ENCODE assay signal across 12 cellular contexts in genomic region chr1:12272770-12273169, GRCh38. TPM values are rescaled to one million over a fixed set of nuclear protein-coding genes. Genes with fewer than 3 reads are reported as not detected.
DNase-seq lines count a peak whose midpoint lies in the region; ATAC-seq and TF ChIP-seq lines count a peak whose summit lies in the region.
"Had no signal": no experiment of that assay in that cellular context is flagged by ENCODE, and none has a peak within 500 bp of the region (broad histone marks: within the 10 kb centered on the region; RNA-seq: fewer than 3 reads in every experiment).

No MANE protein-coding gene starts in this region.

- H3K27ac ChIP-seq in PC-3 (ENCODE audit: low read length) (no peak overlapping the region), stomach (no peak overlapping the region), neuronal stem cell (replicated peaks; ENCODE audit: low read length) (no peak overlapping the region)
- H3K27ac ChIP-seq: C4-2B had no signal

- no peak overlapping the region for H3K4me2 ChIP-seq in PC-3 (ENCODE audit: low read length)
- no peak overlapping the region for H3K4me2 ChIP-seq in neuronal stem cell (ENCODE audit: insufficient read depth, low read length, poor library complexity, severe bottlenecking)

- no peaks in the 10 kb centered on the region for H3K79me1 ChIP-seq in neuronal stem cell (ENCODE audit: low read depth, low read length)

- no peak overlapping the region for H3K4ac ChIP-seq in neuronal stem cell (ENCODE audit: low read length)

- WGBS in stomach, 5 donors = 61 to 78% (median 64%) methylated on average over 6 of the region's 6 CpGs
- WGBS in neuronal stem cell (ENCODE audit: extremely low coverage in 2 of 2, insufficient read length in 2 of 2, insufficient replicate concordance in 1 of 2), 2 donors = no CpG with 5 or more reads among the region's 6 CpGs

- H4K8ac ChIP-seq in neuronal stem cell (ENCODE audit: low read depth, low read length) = no peak overlapping the region

- ATAC-seq in PC-3 (peak; percentile 82), left colon (peak; percentile 41), GM18867 (IDR thresholded peaks at IDR 0.05; ENCODE audit: unreplicated experiment) (no peak)

- H3K9me3 ChIP-seq in PC-3 (ENCODE audit: low read length) = no peaks in the 10 kb centered on the region
- H3K9me3 ChIP-seq in stomach = no peaks in the 10 kb centered on the region
- no peaks in the 10 kb centered on the region for H3K9me3 ChIP-seq in neuronal stem cell (replicated peaks in 1 of 2; ENCODE audit: control insufficient read depth in 2 of 2, insufficient read depth in 1 of 2, low read depth in 1 of 2, low read length in 2 of 2)

- H3F3A ChIP-seq in PC-3 (ENCODE audit: low read length, unreplicated experiment) = no peaks in the 10 kb centered on the region

- no peak overlapping the region for H2AK5ac ChIP-seq in neuronal stem cell (ENCODE audit: low read depth, low read length)

- H3K23ac ChIP-seq in neuronal stem cell (ENCODE audit: low read depth, low read length, poor library complexity) = no peak overlapping the region

- POLR2A ChIA-PET in PC-3 (lab: Charles Lee; ENCODE audit: unreplicated experiment) = interaction anchor here (0.6 kb wide), 1 partner anchor 365 kb away, joined by 3 read pairs; no protein-coding TSS in a partner anchor

- intact Hi-C loops in PC-3 (cut with micrococcal nuclease) = no loop called here
- intact Hi-C loops in left colon (cut with DNase I, micrococcal nuclease) = no loop called here
- intact Hi-C loops in stomach (cut with DNase I; ENCODE audit: low total_unique reads) = no loop called here

- no peaks in the 10 kb centered on the region for H3K9me2 ChIP-seq in PC-3 (replicated peaks; ENCODE audit: low read length)

- no peak overlapping the region for H2BK120ac ChIP-seq in neuronal stem cell (ENCODE audit: low read depth, low read length)

- no peak overlapping the region for H3K18ac ChIP-seq in neuronal stem cell (ENCODE audit: low read length)

- no peak overlapping the region for H3K14ac ChIP-seq in neuronal stem cell (ENCODE audit: low read length)

- no peak overlapping the region for H2BK15ac ChIP-seq in neuronal stem cell (ENCODE audit: low read length)

- H3K4me3 ChIP-seq in PC-3 (ENCODE audit: low read length) (no peak overlapping the region), stomach (no peak overlapping the region), neuronal stem cell (ENCODE audit: low read length in 2 of 2) (no peak overlapping the region)

- H3K9ac ChIP-seq in PC-3 (ENCODE audit: low read length) (no peak overlapping the region), neuronal stem cell (ENCODE audit: low read depth, low read length, poor library complexity) (no peak overlapping the region)

- H2AFZ ChIP-seq in PC-3 (ENCODE audit: low read length) = no peak overlapping the region
- H2AFZ ChIP-seq in neuronal stem cell (ENCODE audit: low read length) = no peak overlapping the region

- peak; percentile 16 for DNase-seq in DMS153 treated with DMSO at 0.1 percent for 48 hours (lab: John Stamatoyannopoulos, UW; ENCODE audit: unreplicated experiment)
- peak; percentile 13 for DNase-seq in NCI-H2081 treated with DMSO at 0.1 percent for 48 hours (lab: John Stamatoyannopoulos, UW)
- peak; percentile 16 for DNase-seq in PC-3
- DNase-seq in left colon = no peak
- DNase-seq in stomach = no peak
- no peak for DNase-seq in neuronal stem cell (ENCODE audit: low spot score)
- DNase-seq: DMS79, H7, MV-4-11, NCI-H446 had no signal

- BruUV-seq in PC-3 (replicated peaks; lab: Mats Ljungman, UMichigan) = no TSS peak

- H3K36me3 ChIP-seq in PC-3 (ENCODE audit: low read depth, low read length) = peaks cover 50% of the 10 kb centered on the region
- peaks cover 77 to 100% (median 99%) of the 10 kb centered on the region in 4 donors for H3K36me3 ChIP-seq in stomach
- H3K36me3 ChIP-seq in neuronal stem cell (replicated peaks in 1 of 2; ENCODE audit: control insufficient read depth in 2 of 2, insufficient read depth in 2 of 2, low read length in 2 of 2) = peaks cover 15 to 83% of the 10 kb centered on the region in 2 donors

- H4K20me1 ChIP-seq in PC-3 (ENCODE audit: low read length) = no peaks in the 10 kb centered on the region

- TF ChIP-seq EP300 in stomach (IDR thresholded peaks at IDR 0.05) = no peak

- H3K79me2 ChIP-seq in PC-3 (ENCODE audit: low read length) = no peaks in the 10 kb centered on the region

- no peak overlapping the region for H2BK5ac ChIP-seq in neuronal stem cell (ENCODE audit: low read length)

- CTCF ChIA-PET in PC-3 (lab: Charles Lee) = interaction anchor here (0.6 kb wide), 1 partner anchor 351 kb away, joined by 3 read pairs; no protein-coding TSS in a partner anchor

- no peaks in the 10 kb centered on the region for H3K4me1 ChIP-seq in PC-3 (ENCODE audit: insufficient read depth, low read length)
- no peaks in the 10 kb centered on the region for H3K4me1 ChIP-seq in stomach
- H3K4me1 ChIP-seq in neuronal stem cell (ENCODE audit: control insufficient read depth in 2 of 2, insufficient read depth in 1 of 2, low read depth in 1 of 2, low read length in 2 of 2) = no peaks in the 10 kb centered on the region

- H2BK12ac ChIP-seq in neuronal stem cell (ENCODE audit: low read length) = no peak overlapping the region

- TF ChIP-seq CTCF in PC-3 (conservative IDR thresholded peaks at IDR 0.05; ENCODE audit: low read depth, low read length) = no peak
- no peak for TF ChIP-seq CTCF in stomach (IDR thresholded peaks at IDR 0.05)

- no peak overlapping the region for H4K91ac ChIP-seq in neuronal stem cell (ENCODE audit: low read depth, low read length, poor library complexity)

- no peaks in the 10 kb centered on the region for H3K27me3 ChIP-seq in PC-3 (ENCODE audit: low read length)
- no peaks in the 10 kb centered on the region for H3K27me3 ChIP-seq in stomach
- no peaks in the 10 kb centered on the region for H3K27me3 ChIP-seq in neuronal stem cell (ENCODE audit: control insufficient read depth in 3 of 3, insufficient read depth in 3 of 3, low read depth in 1 of 3, low read length in 3 of 3)

- no peak for TF ChIP-seq POLR2A in stomach (IDR thresholded peaks at IDR 0.05)

RNA-seq across cellular contexts. Expression of gene VPS13D, which starts 42.9 kb away (rescaled TPM):
- total RNA-seq in PC-3 (2014; rRNA removed) = 30.7 and 43.6 TPM in 2 replicates
- total RNA-seq in left colon = 10 to 100 TPM; 76.1 to 99.9 TPM
- total RNA-seq in stomach = 100 to 1,000 TPM in 1 of 5 donors, 10 to 100 TPM in 4; 57.1 to 106 (median 76.5) TPM
- 10 to 100 TPM in 1 of 3 donors, 1 to 10 TPM in 2; 6.7 to 17.3 (median 9.0) TPM for polyA plus RNA-seq in stomach
- polyA plus RNA-seq in neuronal stem cell (2013, experiment 1 of 2) = 4.5 TPM
- polyA plus RNA-seq in neuronal stem cell (2013, experiment 2 of 2) = 4.2 TPM

Comparison
In these comparisons a context has a peak if more than half of its experiments do, and no peak if none do; other contexts are left out.
1. DNase-seq: peak in DMS153 treated with DMSO at 0.1 percent for 48 hours (single experiment), NCI-H2081 treated with DMSO at 0.1 percent for 48 hours (single experiment) and PC-3 (single experiment); none in left colon (0 of 2), stomach (single experiment) and neuronal stem cell (single experiment).